Comparison of ENCODE assay signal across 2 cellular contexts in genomic region chr9:91884153-91884552, GRCh38.
TF ChIP-seq lines count a peak whose summit lies in the region.

No MANE protein-coding gene starts in this region.

TF ChIP-seq in GM23338, 12 proteins besides CTCF, POLR2A, EP300 and RAD21 (continued from another document):
- no peak for TF ChIP-seq STAT1 (IDR thresholded peaks at IDR 0.05; ENCODE audit: unreplicated experiment)
- no peak for TF ChIP-seq CREB1 (CRISPR knock-in tag; IDR thresholded peaks at IDR 0.05; ENCODE audit: low read depth)
- TF ChIP-seq ZNF331 (CRISPR knock-in tag; IDR thresholded peaks at IDR 0.05; ENCODE audit: low read depth) = no peak
- no peak for TF ChIP-seq ZNF462 (CRISPR knock-in tag; IDR thresholded peaks at IDR 0.05)
- no peak for TF ChIP-seq REST (IDR thresholded peaks at IDR 0.05; ENCODE audit: unreplicated experiment)
- no peak for TF ChIP-seq ZNF114 (CRISPR knock-in tag; IDR thresholded peaks at IDR 0.05)
- TF ChIP-seq ETS1 (IDR thresholded peaks at IDR 0.05) = no peak
- TF ChIP-seq NANOG (IDR thresholded peaks at IDR 0.05; ENCODE audit: borderline replicate concordance) = no peak
- TF ChIP-seq EZH2phosphoT487 (IDR thresholded peaks at IDR 0.05; ENCODE audit: unreplicated experiment) = no peak

TF ChIP-seq in H1, 55 proteins besides CTCF, POLR2A, EP300 and RAD21 (continued from another document):
- TF ChIP-seq ASH2L (IDR thresholded peaks at IDR 0.05; ENCODE audit: low read length) = no peak
